ENCODE assay signal across 16 cellular contexts in genomic region chr16:49600541-49600940, GRCh38.
"Had no signal": no experiment of that assay in that cellular context is flagged by ENCODE, and none has a peak within 500 bp of the region (broad histone marks: within the 10 kb centered on the region; RNA-seq: fewer than 3 reads in every experiment).

No MANE protein-coding gene starts in this region.

- H3K36me3 ChIP-seq: ascending aorta, esophagus muscularis mucosa, pancreas, SJCRH30, thoracic aorta, upper lobe of right lung had no signal

- H3K27ac ChIP-seq: ascending aorta, esophagus muscularis mucosa, pancreas, SJCRH30, thoracic aorta, upper lobe of right lung had no signal

- DNase-seq: activated CD4-positive, alpha-beta T cell treated with anti-CD3 and anti-CD28 coated beads, Interleukin-2, amount 10 ng/mL, durations not matched to agents 7 days and 5 days; activated effector memory CD4-positive, alpha-beta T cell treated with anti-CD3 and anti-CD28 coated beads, Interleukin-2, amount 50 U/mL, for 16 hours; activated T-cell treated with anti-CD3 and anti-CD28 coated beads, Interleukin-2, amount 50 U/mL, for 72 hours; effector CD8-positive, alpha-beta T cell; left colon; midbrain; pancreas; SJCRH30; stimulated activated CD4-positive, alpha-beta T cell treated with anti-CD3 and anti-CD28 coated beads, Interleukin-4, amount 100 ng/mL, for 4 hours; upper lobe of right lung had no signal

- H3K4me3 ChIP-seq: ascending aorta, esophagus muscularis mucosa, lung, pancreas, SJCRH30, thoracic aorta, upper lobe of right lung had no signal

- H3K4me1 ChIP-seq: pancreas had no signal

- H3K27me3 ChIP-seq: ascending aorta, esophagus muscularis mucosa, pancreas, SJCRH30, upper lobe of right lung had no signal

- ATAC-seq: activated T-cell treated with anti-CD3 and anti-CD28 coated beads, Interleukin-2, amount 50 U/mL, for 72 hours; left colon; pancreas; sciatic nerve; stimulated activated memory B cell treated with anti-CD40 and anti-IgM and Interleukin-4, amounts not matched to agents 10 μg/mL and 1 μg/mL and 100 μg/mL, for 72 hours; upper lobe of right lung had no signal

- H3K9me3 ChIP-seq: ascending aorta, esophagus muscularis mucosa, pancreas, SJCRH30, thoracic aorta, upper lobe of right lung had no signal
